Comparison of ENCODE assay signal across 19 cellular contexts in the genomic region with DNA sequence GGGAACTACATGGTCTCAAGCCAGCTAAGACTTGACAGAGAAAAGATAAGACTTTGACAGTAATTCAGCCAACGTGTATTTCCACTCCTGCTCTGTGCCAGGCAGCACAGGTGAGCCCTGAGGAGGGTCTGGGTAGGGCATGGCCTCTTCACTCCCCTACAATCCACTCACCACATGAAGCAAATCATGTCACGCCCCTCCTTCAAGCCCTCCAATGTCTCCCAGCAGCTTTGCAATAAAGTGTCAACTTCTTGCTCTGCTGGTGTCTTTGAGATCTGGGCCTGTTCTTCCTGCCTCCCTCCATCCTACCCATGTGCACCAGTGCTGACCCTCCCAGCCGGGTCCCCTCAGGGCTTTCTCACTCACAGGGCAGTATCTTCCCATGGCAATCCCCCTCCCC. TPM values are rescaled to one million over a fixed set of nuclear protein-coding genes. Genes with fewer than 3 reads are reported as not detected.
DNase-seq lines count a peak whose midpoint lies in the region; ATAC-seq and TF ChIP-seq lines count a peak whose summit lies in the region.
"Had no signal": no experiment of that assay in that cellular context is flagged by ENCODE, and none has a peak within 500 bp of the region (broad histone marks: within the 10 kb centered on the region; RNA-seq: fewer than 3 reads in every experiment).

No MANE protein-coding gene starts in this region.

- no peaks in the 10 kb centered on the region for H3K79me2 ChIP-seq in H9 (ENCODE audit: insufficient read depth, low read length)

- H3K27me3 Mint-ChIP-seq in activated CD8-positive, alpha-beta memory T cell treated with anti-CD3 and anti-CD28 coated beads, Interleukin-2, amount 10 ng/mL, durations not matched to agents 7 days and 5 days = peaks cover 4% of the 10 kb centered on the region
- H3K27me3 Mint-ChIP-seq in H9 (ENCODE audit: low read depth) = no peaks in the 10 kb centered on the region

- H2AK5ac ChIP-seq in H9 (ENCODE audit: insufficient read length, low read length) = no peak overlapping the region

- no peaks in the 10 kb centered on the region for H3K9me3 Mint-ChIP-seq in activated CD8-positive, alpha-beta memory T cell treated with anti-CD3 and anti-CD28 coated beads, Interleukin-2, amount 10 ng/mL, durations not matched to agents 7 days and 5 days (ENCODE audit: low read depth)
- no peaks in the 10 kb centered on the region for H3K9me3 Mint-ChIP-seq in H9
- H3K9me3 Mint-ChIP-seq: CD14-positive monocyte; CD4-positive, alpha-beta memory T cell had no signal

- H3K9ac ChIP-seq in H9 (ENCODE audit: extremely low read depth, insufficient read length, low read length) = no peak overlapping the region
- H3K9ac ChIP-seq: BLaER1, GM23248 had no signal

- H3K4me3 ChIP-seq in coronary artery = no peak overlapping the region
- H3K4me3 ChIP-seq: A549, BLaER1, GM23248 had no signal

- H3K79me1 ChIP-seq in H9 (ENCODE audit: insufficient read depth, low read depth, low read length, poor library complexity, severe bottlenecking) = no peaks in the 10 kb centered on the region

- CTCF ChIA-PET in activated CD8-positive, alpha-beta memory T cell treated with anti-CD3 and anti-CD28 coated beads, Interleukin-2, amount 10 ng/mL, durations not matched to agents 7 days and 5 days (lab: Charles Lee) = no interaction called here

- no peak overlapping the region for H3K4ac ChIP-seq in H9 (ENCODE audit: low read depth, low read length)

- H3T11ph ChIP-seq in H9 (ENCODE audit: low read length) = no peak overlapping the region

- in situ Hi-C loops in ACHN (cut with HindIII; ENCODE audit: low pct_ligation_motif_present, low pct_unique_long_range_greater_than_20kb, low sequenced_read_pairs) = no loop called here

- no peak overlapping the region for H3K18ac ChIP-seq in H9 (ENCODE audit: insufficient read length, low read depth, low read length)

- ATAC-seq in activated CD8-positive, alpha-beta memory T cell treated with anti-CD3 and anti-CD28 coated beads, Interleukin-2, amount 10 ng/mL, durations not matched to agents 7 days and 5 days = no peak
- ATAC-seq in left lobe of liver = no peak
- ATAC-seq: A549 had no signal

- no CpG with 5 or more reads among the region's 3 CpGs for WGBS in H9 (ENCODE audit: extremely low coverage, insufficient read length, low lambda C conversion rate)

- no peaks in the 10 kb centered on the region for H3K36me3 Mint-ChIP-seq in activated CD8-positive, alpha-beta memory T cell treated with anti-CD3 and anti-CD28 coated beads, Interleukin-2, amount 10 ng/mL, durations not matched to agents 7 days and 5 days
- no peaks in the 10 kb centered on the region for H3K36me3 Mint-ChIP-seq in H9 (ENCODE audit: insufficient read depth in 1 of 3, low read depth in 3 of 3)
- H3K36me3 Mint-ChIP-seq: CD14-positive monocyte; CD4-positive, alpha-beta memory T cell had no signal

- no peaks in the 10 kb centered on the region for H3K23me2 ChIP-seq in H9 (ENCODE audit: insufficient read length, low read depth, low read length, poor library complexity, severe bottlenecking)

- H2BK5ac ChIP-seq in H9 (ENCODE audit: insufficient read length, low read length) = no peak overlapping the region

- H3K4me2 ChIP-seq in H9 (ENCODE audit: insufficient read depth, insufficient read length, low read length) = no peak overlapping the region
- H3K4me2 ChIP-seq: A549, BLaER1 had no signal

- no peak overlapping the region for H3K14ac ChIP-seq in H9 (ENCODE audit: insufficient read depth, low read length)

- TF ChIP-seq CTCF in H9 (conservative IDR thresholded peaks at IDR 0.05) (no peak), coronary artery (IDR thresholded peaks at IDR 0.05) (no peak)

- H2BK15ac ChIP-seq in H9 (ENCODE audit: low read depth, low read length) = no peak overlapping the region

- H3K56ac ChIP-seq in H9 (ENCODE audit: insufficient read length, low read depth, low read length) = no peak overlapping the region

- H2BK12ac ChIP-seq in H9 (ENCODE audit: insufficient read length, low read depth, low read length) = no peak overlapping the region

- H2BK20ac ChIP-seq in H9 (ENCODE audit: low read depth, low read length, poor library complexity, severe bottlenecking) = no peak overlapping the region

- H3K23ac ChIP-seq in H9 (ENCODE audit: insufficient read length, low read depth, low read length) = no peak overlapping the region

- H3K9me3 ChIP-seq in H9 (ENCODE audit: control insufficient read depth, low read depth, low read length) = no peaks in the 10 kb centered on the region
- H3K9me3 ChIP-seq: A549, BLaER1 had no signal

- no peak overlapping the region for H4K91ac ChIP-seq in H9 (ENCODE audit: insufficient read length, low read depth, low read length)

- no peak overlapping the region for H4K5ac ChIP-seq in H9 (ENCODE audit: insufficient read length, low read depth, low read length)

- H4K20me1 ChIP-seq in H9 (ENCODE audit: control insufficient read depth, insufficient read depth, insufficient read length) = no peaks in the 10 kb centered on the region
- H4K20me1 ChIP-seq: BLaER1 had no signal

- no peak overlapping the region for H3K27ac Mint-ChIP-seq in activated CD8-positive, alpha-beta memory T cell treated with anti-CD3 and anti-CD28 coated beads, Interleukin-2, amount 10 ng/mL, durations not matched to agents 7 days and 5 days
- no peak overlapping the region for H3K27ac Mint-ChIP-seq in H9
- H3K27ac Mint-ChIP-seq: CD14-positive monocyte; CD4-positive, alpha-beta memory T cell had no signal

- H2BK120ac ChIP-seq in H9 (ENCODE audit: low read depth, low read length, poor library complexity, severe bottlenecking) = no peak overlapping the region

- H3K4me3 Mint-ChIP-seq in activated CD8-positive, alpha-beta memory T cell treated with anti-CD3 and anti-CD28 coated beads, Interleukin-2, amount 10 ng/mL, durations not matched to agents 7 days and 5 days = no peak overlapping the region
- no peak overlapping the region for H3K4me3 Mint-ChIP-seq in H9
- H3K4me3 Mint-ChIP-seq: CD14-positive monocyte; CD4-positive, alpha-beta memory T cell had no signal

- peak; percentile 29 for DNase-seq in activated CD8-positive, alpha-beta memory T cell treated with anti-CD3 and anti-CD28 coated beads, Interleukin-2, amount 50 U/mL, for 48 hours
- no peak for DNase-seq in activated CD8-positive, alpha-beta memory T cell treated with anti-CD3 and anti-CD28 coated beads, Interleukin-2, amount 10 ng/mL, durations not matched to agents 7 days and 5 days
- peak; percentile 9 for DNase-seq in H9
- DNase-seq in coronary artery (ENCODE audit: low spot score) = peak; percentile 45
- DNase-seq in left lobe of liver (ENCODE audit: low spot score) = peak; percentile 29
- DNase-seq in ACHN = no peak
- no peak for DNase-seq in activated CD4-positive, alpha-beta T cell treated with anti-CD3 and anti-CD28 coated beads for 4 hours
- no peak for DNase-seq in cerebellar nuclear complex (lab: John Stamatoyannopoulos, UW)
- DNase-seq: CD4-positive, alpha-beta memory T cell; DMS79; GDM1; GM23248; HCEC 1CT had no signal

- no peak overlapping the region for H4K8ac ChIP-seq in H9 (replicated peaks; ENCODE audit: insufficient read length, low read depth, low read length)

- no peaks in the 10 kb centered on the region for H3K4me1 ChIP-seq in H9 (ENCODE audit: insufficient read depth, low read length)
- H3K4me1 ChIP-seq: A549 had no signal

- H3K27me3 ChIP-seq in H9 (ENCODE audit: insufficient read depth, low read length) = no peaks in the 10 kb centered on the region
- H3K27me3 ChIP-seq: BLaER1 had no signal

- no peak overlapping the region for H2AFZ ChIP-seq in H9 (ENCODE audit: low read length)
- H2AFZ ChIP-seq: GM23248 had no signal

- H3K27ac ChIP-seq in H9 (ENCODE audit: insufficient read length, low read depth, low read length) (no peak overlapping the region), coronary artery (no peak overlapping the region)
- H3K27ac ChIP-seq: 22Rv1, A549, BLaER1, GM23248 had no signal

- peaks cover 18% of the 10 kb centered on the region for H3K4me1 Mint-ChIP-seq in activated CD8-positive, alpha-beta memory T cell treated with anti-CD3 and anti-CD28 coated beads, Interleukin-2, amount 10 ng/mL, durations not matched to agents 7 days and 5 days
- H3K4me1 Mint-ChIP-seq in H9 = peaks cover 0 to 6% of the 10 kb centered on the region in 2 experiments; a peak in 1 of 4 replicates
- H3K4me1 Mint-ChIP-seq: CD14-positive monocyte had no signal

RNA-seq across cellular contexts. Expression of gene CCDC70, which starts 58.5 kb away (rescaled TPM):
- total RNA-seq in activated CD8-positive, alpha-beta memory T cell treated with anti-CD3 and anti-CD28 coated beads, Interleukin-2, amount 10 ng/mL, durations not matched to agents 7 days and 5 days = not detected
- total RNA-seq in H9 (2021) (not detected in 2 replicates), left lobe of liver (not detected)
- total RNA-seq: CD4-positive, alpha-beta memory T cell; Daoy; GM23248; H4 had no signal

Comparison
In these comparisons a context has a peak if more than half of its experiments do, and no peak if none do; other contexts are left out.
1. DNase-seq: peak in activated CD8-positive, alpha-beta memory T cell treated with anti-CD3 and anti-CD28 coated beads, Interleukin-2, amount 50 U/mL, for 48 hours (single experiment), H9 (single experiment), coronary artery (single experiment) and left lobe of liver (single experiment); none in activated CD8-positive, alpha-beta memory T cell treated with anti-CD3 and anti-CD28 coated beads, Interleukin-2, amount 10 ng/mL, durations not matched to agents 7 days and 5 days (single experiment), ACHN (single experiment), activated CD4-positive, alpha-beta T cell treated with anti-CD3 and anti-CD28 coated beads for 4 hours (0 of 2) and cerebellar nuclear complex (0 of 2).